13 cellular contexts compared by ENCODE assay signal in genomic region chr2:96099861-96100798, GRCh38. TPM values are rescaled to one million over a fixed set of nuclear protein-coding genes. Genes with fewer than 3 reads are reported as not detected.
A peak's percentile ranks its signal among the peaks of the same experiment; 100 is the strongest.
DNase-seq lines count a peak whose midpoint lies in the region; ATAC-seq, FAIRE-seq and TF ChIP-seq lines count a peak whose summit lies in the region.
"Had no signal": no experiment of that assay in that cellular context is flagged by ENCODE, and none has a peak within 500 bp of the region (broad histone marks: within the 10 kb centered on the region; RNA-seq: fewer than 3 reads in every experiment).

No MANE protein-coding gene starts in this region.

- H3K9ac ChIP-seq in endothelial cell of umbilical vein (replicated peaks; ENCODE audit: extremely low read depth, insufficient read depth, low read length), result no peak overlapping the region

- no peaks in the 10 kb centered on the region for H4K20me1 ChIP-seq in endothelial cell of umbilical vein (replicated peaks; ENCODE audit: control insufficient read depth, extremely low read depth, insufficient read depth, low read length)

- intact Hi-C loops in endothelial cell of umbilical vein (cut with micrococcal nuclease), result no loop called here
- intact Hi-C loops in posterior vena cava (cut with DNase I), result no loop called here

- no peak for TF ChIP-seq CTCF in endothelial cell of umbilical vein (IDR thresholded peaks at IDR 0.05; ENCODE audit: extremely low read depth in 1 of 2, insufficient read depth in 1 of 2, low read depth in 1 of 2, low read length in 2 of 2)

- FAIRE-seq in HTR-8/SVneo (lab: Jason Lieb, UNC) (peak; percentile 76), endothelial cell of umbilical vein (lab: Jason Lieb, UNC) (peak; percentile 76)
- FAIRE-seq: RCC 7860 had no signal

- H3K36me3 ChIP-seq in endothelial cell of umbilical vein (ENCODE audit: control insufficient read depth in 2 of 2, extremely low read depth in 1 of 2, insufficient read depth in 2 of 2, low read length in 2 of 2), result no peaks in the 10 kb centered on the region

- dilution Hi-C loops in endothelial cell of umbilical vein (cut with MboI; ENCODE audit: extremely low pct_ligation_motif_present, low sequenced_read_pairs), result no loop called here

- no peaks in the 10 kb centered on the region for H3K9me3 ChIP-seq in endothelial cell of umbilical vein (replicated peaks; ENCODE audit: control insufficient read depth, insufficient read depth, low read length)

- H3K27me3 ChIP-seq in endothelial cell of umbilical vein (ENCODE audit: control insufficient read depth in 2 of 2, insufficient read depth in 2 of 2, low read length in 2 of 2), result peaks cover 0 to 2% of the 10 kb centered on the region in 2 experiments

- TF ChIP-seq POLR2A in endothelial cell of umbilical vein (IDR thresholded peaks at IDR 0.05; ENCODE audit: low read depth, low read length), result no peak

- DNase-seq in DMS79 treated with DMSO at 0.1 percent for 48 hours (lab: John Stamatoyannopoulos, UW), result peak; percentile 39
- DNase-seq in HTR-8/SVneo (ENCODE audit: insufficient read length, low spot score), result peak; percentile 76
- DNase-seq in endothelial cell of umbilical vein (ENCODE audit: low read depth, low spot score), result peak; percentile 26
- peak; percentile 65 for DNase-seq in posterior vena cava (ENCODE audit: low spot score)
- DNase-seq in putamen (ENCODE audit: low spot score), result no peak
- DNase-seq: activated naive CD4-positive, alpha-beta T cell treated with anti-CD3 and anti-CD28 coated beads for 36 hours; cortex of kidney; DMS53; NCI-H2081 treated with DMSO at 0.1 percent for 48 hours had no signal

- no peak overlapping the region for H3K4me3 ChIP-seq in endothelial cell of umbilical vein (replicated peaks in 1 of 3; ENCODE audit: insufficient read depth in 1 of 3, low read depth in 1 of 3, low read length in 3 of 3)

- H3K9me1 ChIP-seq in endothelial cell of umbilical vein (replicated peaks; ENCODE audit: control insufficient read depth, extremely low read depth, insufficient read depth, low read length), result no peaks in the 10 kb centered on the region

- ATAC-seq in GM18511 (IDR thresholded peaks at IDR 0.05; ENCODE audit: unreplicated experiment) (no peak), GM18909 (IDR thresholded peaks at IDR 0.05; ENCODE audit: poor library complexity, unreplicated experiment) (no peak)

- no peaks in the 10 kb centered on the region for H3K79me2 ChIP-seq in endothelial cell of umbilical vein (ENCODE audit: control insufficient read depth, insufficient read depth, low read length)

- H3K4me2 ChIP-seq in endothelial cell of umbilical vein (ENCODE audit: insufficient read depth, low read length), result no peak overlapping the region

- no peaks in the 10 kb centered on the region for H3K4me1 ChIP-seq in endothelial cell of umbilical vein (ENCODE audit: control insufficient read depth, extremely low read depth, insufficient read depth, low read length)

- no peak overlapping the region for H2AFZ ChIP-seq in endothelial cell of umbilical vein (ENCODE audit: low read depth, low read length)

- POLR2A ChIA-PET in endothelial cell of umbilical vein (lab: Charles Lee), result no interaction called here

- no TSS peak for BruUV-seq in endothelial cell of umbilical vein (replicated peaks; lab: Mats Ljungman, UMichigan)

- CTCF ChIA-PET in endothelial cell of umbilical vein (lab: Charles Lee), result interaction anchor here (1.8 kb wide), 1 partner anchor 17 kb away, joined by 7 read pairs; no protein-coding TSS in a partner anchor

- no peak overlapping the region for H3K27ac ChIP-seq in endothelial cell of umbilical vein (ENCODE audit: insufficient read depth, low read depth, low read length)

TF ChIP-seq in endothelial cell of umbilical vein, 7 proteins besides CTCF, POLR2A, EP300 and RAD21:
- TF ChIP-seq GATA2 (IDR thresholded peaks at IDR 0.05; ENCODE audit: insufficient read depth, insufficient read length, low read depth, low read length) (no peak), FOS (IDR thresholded peaks at IDR 0.05; ENCODE audit: borderline replicate concordance, insufficient read depth, low read length) (no peak), MAX (IDR thresholded peaks at IDR 0.05; ENCODE audit: insufficient read depth, insufficient read length) (no peak), MYC (IDR thresholded peaks at IDR 0.05; ENCODE audit: low read depth, low read length) (no peak), EZH2 (IDR thresholded peaks at IDR 0.05; ENCODE audit: borderline replicate concordance, low read depth, low read length, severe bottlenecking) (no peak), POLR2AphosphoS5 (IDR thresholded peaks at IDR 0.05; ENCODE audit: insufficient read depth, low read depth, low read length) (no peak), JUN (IDR thresholded peaks at IDR 0.05; ENCODE audit: borderline replicate concordance, insufficient read depth, insufficient read length, low read depth) (no peak)

RNA-seq across cellular contexts. Expression of gene ADRA2B, which starts 16.2 kb away (rescaled TPM):
- total RNA-seq in endothelial cell of umbilical vein (not detected in 2 replicates), posterior vena cava (1 to 10 TPM; 4.1 to 7.1 TPM)
- 0.03 TPM in 1 of 2 replicates, not detected in the other for polyA plus RNA-seq in endothelial cell of umbilical vein
- polyA plus RNA-seq in endothelial cell of umbilical vein (2011; cell fraction: cytosol; rRNA removed), result not detected in 2 replicates
- polyA plus RNA-seq in endothelial cell of umbilical vein (2011; cell fraction: nucleus; rRNA removed), result not detected in 2 replicates
- not detected in 2 replicates for polyA plus RNA-seq in endothelial cell of umbilical vein (2012)
- polyA minus RNA-seq in endothelial cell of umbilical vein, result not detected in 2 replicates
- polyA minus RNA-seq in endothelial cell of umbilical vein (2011; cell fraction: cytosol; rRNA and poly(A)+ RNA removed), result not detected
- not detected in 2 replicates for polyA minus RNA-seq in endothelial cell of umbilical vein (2011; cell fraction: nucleus; rRNA and poly(A)+ RNA removed)
- total RNA-seq: pulmonary artery endothelial cell had no signal

RNA-seq across cellular contexts. Expression of gene ASTL, which starts 38.2 kb away (rescaled TPM):
- total RNA-seq in endothelial cell of umbilical vein (not detected in 2 replicates), posterior vena cava (not detected)
- polyA plus RNA-seq in endothelial cell of umbilical vein, result not detected in 2 replicates
- polyA plus RNA-seq in endothelial cell of umbilical vein (2011; cell fraction: cytosol; rRNA removed), result not detected in 2 replicates
- polyA plus RNA-seq in endothelial cell of umbilical vein (2011; cell fraction: nucleus; rRNA removed), result not detected in 2 replicates
- polyA plus RNA-seq in endothelial cell of umbilical vein (2012), result not detected in 2 replicates
- not detected in 2 replicates for polyA minus RNA-seq in endothelial cell of umbilical vein
- polyA minus RNA-seq in endothelial cell of umbilical vein (2011; cell fraction: cytosol; rRNA and poly(A)+ RNA removed), result not detected
- not detected in 2 replicates for polyA minus RNA-seq in endothelial cell of umbilical vein (2011; cell fraction: nucleus; rRNA and poly(A)+ RNA removed)
- total RNA-seq: pulmonary artery endothelial cell had no signal

RNA-seq across cellular contexts. Expression of gene DUSP2, which starts 45.1 kb away (rescaled TPM):
- total RNA-seq in endothelial cell of umbilical vein (0.33 and 0.58 TPM in 2 replicates), posterior vena cava (1 to 10 TPM; 3.5 to 3.8 TPM)
- 0.33 and 0.35 TPM in 2 replicates for polyA plus RNA-seq in endothelial cell of umbilical vein
- 0.13 and 0.20 TPM in 2 replicates for polyA plus RNA-seq in endothelial cell of umbilical vein (2011; cell fraction: cytosol; rRNA removed)
- 0.30 and 0.73 TPM in 2 replicates for polyA plus RNA-seq in endothelial cell of umbilical vein (2011; cell fraction: nucleus; rRNA removed)
- polyA plus RNA-seq in endothelial cell of umbilical vein (2012), result 0.15 and 0.46 TPM in 2 replicates
- not detected in 2 replicates for polyA minus RNA-seq in endothelial cell of umbilical vein
- 111 TPM for polyA minus RNA-seq in endothelial cell of umbilical vein (2011; cell fraction: cytosol; rRNA and poly(A)+ RNA removed)
- 0.72 and 1.6 TPM in 2 replicates for polyA minus RNA-seq in endothelial cell of umbilical vein (2011; cell fraction: nucleus; rRNA and poly(A)+ RNA removed)
